ENCODE assay signal across 11 cellular contexts in the genomic region with DNA sequence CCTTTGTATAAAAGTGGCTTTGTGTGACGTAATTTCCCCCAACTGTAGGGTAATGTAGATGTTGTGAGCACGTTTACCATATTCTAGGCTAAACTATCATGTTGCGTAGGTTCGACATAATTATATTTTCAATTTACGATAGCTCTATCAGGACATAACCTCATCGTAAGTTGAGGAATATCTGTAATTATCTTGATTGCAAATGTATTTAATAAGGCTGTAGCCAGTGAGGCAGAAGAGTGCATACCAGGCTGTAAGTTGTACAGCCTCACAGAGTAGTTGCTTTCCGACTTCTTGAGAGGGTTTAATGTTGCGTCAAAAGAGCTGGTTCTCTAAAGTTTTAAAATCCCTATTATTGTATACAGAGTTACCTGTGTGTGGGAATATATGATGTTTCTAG.
"Had no signal": no experiment of that assay in that cellular context is flagged by ENCODE, and none has a peak within 500 bp of the region (broad histone marks: within the 10 kb centered on the region; RNA-seq: fewer than 3 reads in every experiment).

No MANE protein-coding gene starts in this region.

- H3K9ac ChIP-seq: GM23248 had no signal

- DNase-seq: GM23248, GOT3, H7, H9, HCEC 1CT, HFFc6 had no signal

- ATAC-seq: GM23338, HCT116 had no signal

- FAIRE-seq: H1, H54 had no signal

- H2AFZ ChIP-seq: GM23248, GM23338 had no signal

- H3K4me2 ChIP-seq: GM23338 had no signal

- H3K4me3 ChIP-seq: GM23248, GM23338, HAP-1 had no signal

- H3K27ac ChIP-seq: GM23248 had no signal

- H3K9me3 ChIP-seq: HAP-1 had no signal

- H3K36me3 ChIP-seq: HAP-1 had no signal

- H3K4me1 ChIP-seq: HAP-1 had no signal
